Comparison of ENCODE assay signal across 8 cellular contexts in genomic region chr1:40078512-40079333, GRCh38. TPM values are rescaled to one million over a fixed set of nuclear protein-coding genes. Genes with fewer than 3 reads are reported as not detected.
DNase-seq lines count a peak whose midpoint lies in the region; ATAC-seq and TF ChIP-seq lines count a peak whose summit lies in the region.

No MANE protein-coding gene starts in this region.

- no peaks in the 10 kb centered on the region for H3K9me3 ChIP-seq in left lung

- H3K4me3 ChIP-seq in cardiac fibroblast (replicated peaks in 1 of 2; ENCODE audit: low read depth in 2 of 2, low read length in 2 of 2) (no peak overlapping the region), left lung (no peak overlapping the region)

- H3K4me1 ChIP-seq in left lung: peaks cover 5 to 79% of the 10 kb centered on the region in 2 donors

- peaks cover 0 to 76% of the 10 kb centered on the region in 2 donors for H3K36me3 ChIP-seq in left lung

- H3K27ac ChIP-seq in left lung: no peak overlapping the region

- peak; percentile 66 for DNase-seq in activated effector memory CD4-positive, alpha-beta T cell treated with anti-CD3 and anti-CD28 coated beads, Interleukin-2, amount 50 U/mL, for 16 hours
- no peak for DNase-seq in activated effector memory CD4-positive, alpha-beta T cell treated with Interleukin-2 at 50 U/mL for 16 hours
- DNase-seq in NCI-H128 (lab: John Stamatoyannopoulos, UW; ENCODE audit: unreplicated experiment) (peak; percentile 15), T-helper 1 cell (peak in 4 of 5 donors; percentile 20 to 64 (median 40)), cardiac fibroblast (ENCODE audit: low read depth in 2 of 2) (peak; percentile 61 to 71), left lung (no peak)
- peak; percentile 8 to 69 (median 20) for DNase-seq in stimulated activated naive CD4-positive, alpha-beta T cell (lab: John Stamatoyannopoulos, UW)

- no peaks in the 10 kb centered on the region for H3K27me3 ChIP-seq in left lung

- ATAC-seq in left lung (peak; percentile 75), GM21528 (IDR thresholded peaks at IDR 0.05; ENCODE audit: low FRiP score, unreplicated experiment) (no peak)

- intact Hi-C loops in left lung (cut with DNase I): no loop called here

- TF ChIP-seq CTCF in cardiac fibroblast (IDR thresholded peaks at IDR 0.05; ENCODE audit: low read depth, low read length) (peak; percentile 86), left lung (IDR thresholded peaks at IDR 0.05) (peak; percentile 72 to 78)

RNA-seq across cellular contexts. Expression of gene PPT1, which starts 18.3 kb away (rescaled TPM):
- 100 to 1,000 TPM; 164 to 195 TPM for total RNA-seq in left lung

RNA-seq across cellular contexts. Expression of gene CAP1, which starts 38.2 kb away (rescaled TPM):
- total RNA-seq in left lung: 100 to 1,000 TPM; 366 to 501 TPM

Comparison
In these comparisons a context has a peak if more than half of its experiments do, and no peak if none do; other contexts are left out.
1. DNase-seq: peak in activated effector memory CD4-positive, alpha-beta T cell treated with anti-CD3 and anti-CD28 coated beads, Interleukin-2, amount 50 U/mL, for 16 hours (single experiment), NCI-H128 (single experiment), T-helper 1 cell (4 of 5), cardiac fibroblast (2 of 2) and stimulated activated naive CD4-positive, alpha-beta T cell (6 of 6); none in activated effector memory CD4-positive, alpha-beta T cell treated with Interleukin-2 at 50 U/mL for 16 hours (single experiment) and left lung (0 of 2).